14 cellular contexts compared by ENCODE assay signal in genomic region chr17:7293131-7293557, GRCh38. TPM values are rescaled to one million over a fixed set of nuclear protein-coding genes. Genes with fewer than 3 reads are reported as not detected.
DNase-seq lines count a peak whose midpoint lies in the region; FAIRE-seq and TF ChIP-seq lines count a peak whose summit lies in the region.
"Had no signal": no experiment of that assay in that cellular context is flagged by ENCODE, and none has a peak within 500 bp of the region (broad histone marks: within the 10 kb centered on the region; RNA-seq: fewer than 3 reads in every experiment).

No MANE protein-coding gene starts in this region.

- no peak for TF ChIP-seq POLR2A in esophagus squamous epithelium (IDR thresholded peaks at IDR 0.05)
- no peak for TF ChIP-seq POLR2A in vagina (IDR thresholded peaks at IDR 0.05)

- H3K27ac ChIP-seq in esophagus squamous epithelium (peak overlapping the region; percentile 52 to 84 (median 67)), vagina (no peak overlapping the region)
- H3K27ac ChIP-seq: A549, body of pancreas had no signal

- H3K4me1 ChIP-seq in esophagus squamous epithelium (peaks cover 32 to 57% (median 37%) of the 10 kb centered on the region in 3 donors), vagina (peaks cover 45% of the 10 kb centered on the region)

- FAIRE-seq in RCC 7860 (lab: Jason Lieb, UNC): peak; percentile 88
- FAIRE-seq: A549 had no signal

- H3K4me3 ChIP-seq in esophagus squamous epithelium: no peak overlapping the region
- H3K4me3 ChIP-seq in vagina: no peak overlapping the region
- H3K4me3 ChIP-seq: A549, body of pancreas had no signal

- 34 to 80% methylated on average over 3 of the region's 11 CpGs for WGBS in esophagus squamous epithelium, 2 donors

- H3K9me3 ChIP-seq in esophagus squamous epithelium (no peaks in the 10 kb centered on the region), vagina (no peaks in the 10 kb centered on the region)
- H3K9me3 ChIP-seq: A549, body of pancreas, tibial nerve had no signal

- H3K36me3 ChIP-seq in esophagus squamous epithelium (no peaks in the 10 kb centered on the region), vagina (no peaks in the 10 kb centered on the region)
- H3K36me3 ChIP-seq: tibial nerve had no signal

- DNase-seq in NCI-H748 (lab: John Stamatoyannopoulos, UW; ENCODE audit: unreplicated experiment) (peak; percentile 27), NCI-H748 treated with DMSO at 0.1 percent for 48 hours (lab: John Stamatoyannopoulos, UW) (no peak), RCC 7860 (ENCODE audit: low spot score) (peak; percentile 74), esophagus squamous epithelium (lab: John Stamatoyannopoulos, UW) (no peak), renal cortical epithelial cell (ENCODE audit: low read depth) (peak; percentile 76), posterior vena cava (ENCODE audit: low spot score) (no peak), vagina (ENCODE audit: extremely low spot score in 2 of 2) (no peak), SW480 (ENCODE audit: low spot score) (no peak)
- DNase-seq: foreskin melanocyte; stimulated activated CD4-positive, alpha-beta T cell treated with anti-CD3 and anti-CD28 coated beads, Interleukin-4, amount 100 ng/mL, for 24 hours had no signal

- H3K27me3 ChIP-seq in esophagus squamous epithelium: peaks cover 0 to 66% (median 0%) of the 10 kb centered on the region in 4 donors
- H3K27me3 ChIP-seq in vagina: no peaks in the 10 kb centered on the region
- H3K27me3 ChIP-seq: body of pancreas had no signal

- intact Hi-C loops in esophagus squamous epithelium (cut with DNase I): no loop called here
- intact Hi-C loops in posterior vena cava (cut with DNase I): loop anchor here in 1 of 2 donors (10.0 kb wide), 1 partner anchor 52 kb away; no protein-coding TSS in a partner anchor
- intact Hi-C loops in vagina (cut with DNase I): no loop called here

- no peak for TF ChIP-seq CTCF in esophagus squamous epithelium (IDR thresholded peaks at IDR 0.05)
- no peak for TF ChIP-seq CTCF in vagina (IDR thresholded peaks at IDR 0.05)

RNA-seq across cellular contexts. Expression of gene YBX2, which starts 1.3 kb away (rescaled TPM):
- total RNA-seq in esophagus squamous epithelium (1 to 10 TPM in 3 of 4 donors, under 1 TPM in 1; 0.44 to 3.8 (median 2.3) TPM), renal cortical epithelial cell (0.45 TPM in 1 of 2 replicates, not detected in the other), posterior vena cava (1 to 10 TPM; 1.7 to 1.8 TPM), vagina (0.25 TPM)

RNA-seq across cellular contexts. Expression of gene SLC2A4, which starts 11.6 kb away (rescaled TPM):
- total RNA-seq in esophagus squamous epithelium (10 to 100 TPM in 1 of 4 donors, 1 to 10 TPM in 2, under 1 TPM in 1; 0.83 to 21.7 (median 2.5) TPM), renal cortical epithelial cell (0.30 and 0.35 TPM in 2 replicates), posterior vena cava (10 to 100 TPM; 13.5 to 21.3 TPM), vagina (3.2 TPM)

RNA-seq across cellular contexts. Expression of gene EIF5A, which starts 14.3 kb away (rescaled TPM):
- total RNA-seq in esophagus squamous epithelium (100 to 1,000 TPM; 324 to 543 (median 394) TPM), renal cortical epithelial cell (352 and 682 TPM in 2 replicates), posterior vena cava (100 to 1,000 TPM; 275 to 328 TPM), vagina (238 TPM)

RNA-seq across cellular contexts. Expression of gene GPS2, which starts 22.0 kb away (rescaled TPM):
- 10 to 100 TPM; 40.9 to 80.7 (median 70.5) TPM for total RNA-seq in esophagus squamous epithelium
- total RNA-seq in renal cortical epithelial cell: 39.1 and 49.4 TPM in 2 replicates
- 10 to 100 TPM; 47.0 to 47.9 TPM for total RNA-seq in posterior vena cava
- total RNA-seq in vagina: 51.1 TPM

RNA-seq across cellular contexts. Expression of gene CLDN7, which starts 30.9 kb away (rescaled TPM):
- total RNA-seq in esophagus squamous epithelium: 100 to 1,000 TPM; 172 to 411 (median 208) TPM
- 25.1 and 306 TPM in 2 replicates for total RNA-seq in renal cortical epithelial cell
- total RNA-seq in posterior vena cava: 1 to 10 TPM; 1.6 to 4.4 TPM
- total RNA-seq in vagina: 75.9 TPM
- total RNA-seq: SK-MEL-5 had no signal

Comparison
In these comparisons a context has a peak if more than half of its experiments do, and no peak if none do; other contexts are left out.
1. DNase-seq: peak in NCI-H748 (single experiment), RCC 7860 (single experiment) and renal cortical epithelial cell (single experiment); none in NCI-H748 treated with DMSO at 0.1 percent for 48 hours (single experiment), esophagus squamous epithelium (single experiment), posterior vena cava (single experiment), vagina (0 of 2) and SW480 (single experiment).